1 cellular context compared by ENCODE assay signal in genomic region chr1:45334308-45335245, GRCh38.
TF ChIP-seq lines count a peak whose summit lies in the region.

No MANE protein-coding gene starts in this region.

TF ChIP-seq in GM12878, 131 proteins besides CTCF, POLR2A, EP300 and RAD21 (continued from another document):
- TF ChIP-seq IRF5 (IDR thresholded peaks at IDR 0.05; ENCODE audit: borderline replicate concordance) = no peak
